8 cellular contexts compared by ENCODE assay signal in genomic region chr2:109030870-109031480, GRCh38. TPM values are rescaled to one million over a fixed set of nuclear protein-coding genes. Genes with fewer than 3 reads are reported as not detected.
DNase-seq lines count a peak whose midpoint lies in the region; ATAC-seq lines count a peak whose summit lies in the region.

No MANE protein-coding gene starts in this region.

- DNase-seq in activated T-cell treated with anti-CD3 and anti-CD28 coated beads for 1 hour (ENCODE audit: low read depth): peak; percentile 26
- no peak for DNase-seq in immature natural killer cell
- DNase-seq in stimulated activated CD8-positive, alpha-beta memory T cell treated with anti-CD3 and anti-CD28 coated beads, Interleukin-4, amount 100 ng/mL, for 48 hours: peak; percentile 36
- DNase-seq in SW 1271 (lab: John Stamatoyannopoulos, UW): no peak
- DNase-seq in NCI-H2196 treated with DMSO at 0.1 percent for 48 hours (lab: John Stamatoyannopoulos, UW; ENCODE audit: unreplicated experiment): no peak
- DNase-seq in OCI-M1 (lab: John Stamatoyannopoulos, UW): no peak

- H3K4me3 Mint-ChIP-seq in immature natural killer cell: peak overlapping the region; percentile 87 to 93 (median 91)

- H3K36me3 Mint-ChIP-seq in immature natural killer cell: no peaks in the 10 kb centered on the region

- peak; percentile 14 for ATAC-seq in HG03135 (IDR thresholded peaks at IDR 0.05; ENCODE audit: unreplicated experiment)
- ATAC-seq in HG02610 (IDR thresholded peaks at IDR 0.05; ENCODE audit: unreplicated experiment): no peak

- peak overlapping the region; percentile 78 to 92 (median 85) for H3K27ac Mint-ChIP-seq in immature natural killer cell

- no peaks in the 10 kb centered on the region for H3K9me3 Mint-ChIP-seq in immature natural killer cell

- H3K27me3 Mint-ChIP-seq in immature natural killer cell (ENCODE audit: low read depth in 3 of 3): peaks cover 0 to 8% (median 3%) of the 10 kb centered on the region in 3 donors

- H3K4me1 Mint-ChIP-seq in immature natural killer cell: peaks cover 26 to 27% of the 10 kb centered on the region in 2 donors

RNA-seq across cellular contexts. Expression of gene EDAR, which starts 42.0 kb away (rescaled TPM):
- polyA plus RNA-seq in immature natural killer cell: not detected

Comparison
In these comparisons a context has a peak if more than half of its experiments do, and no peak if none do; other contexts are left out.
1. DNase-seq: peak in activated T-cell treated with anti-CD3 and anti-CD28 coated beads for 1 hour (single experiment) and stimulated activated CD8-positive, alpha-beta memory T cell treated with anti-CD3 and anti-CD28 coated beads, Interleukin-4, amount 100 ng/mL, for 48 hours (single experiment); none in immature natural killer cell (0 of 3), SW 1271 (0 of 2), NCI-H2196 treated with DMSO at 0.1 percent for 48 hours (single experiment) and OCI-M1 (single experiment).